In the genomic region with DNA sequence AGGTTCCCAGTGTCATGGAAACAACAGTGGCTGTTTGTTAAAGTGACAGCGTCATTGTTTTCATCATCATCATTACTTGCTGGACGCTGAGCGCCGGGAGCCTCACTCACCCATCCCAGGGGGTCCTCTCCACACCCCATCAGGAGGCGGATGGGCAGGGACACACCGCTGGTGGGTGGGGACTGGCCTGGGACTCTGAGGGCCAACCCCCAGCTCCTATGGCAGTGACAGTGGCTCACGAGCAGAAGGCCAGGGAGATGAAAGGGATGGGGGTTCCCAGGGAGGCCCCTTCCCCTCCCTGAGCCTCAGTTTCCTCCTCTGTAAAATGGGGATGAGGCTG, we compare ENCODE assay signal across 22 cellular contexts.
"Had no signal": no experiment of that assay in that cellular context is flagged by ENCODE, and none has a peak within 500 bp of the region (broad histone marks: within the 10 kb centered on the region; RNA-seq: fewer than 3 reads in every experiment).

No MANE protein-coding gene starts in this region.

- H3K9ac ChIP-seq: parathyroid adenoma had no signal

- H3K27ac ChIP-seq: dorsolateral prefrontal cortex, epithelial cell of prostate, gastrocnemius medialis, lower lobe of right lung, neutrophil, parathyroid adenoma, prostate gland, right atrium auricular region, sigmoid colon, stomach, thyroid gland had no signal

- H3K36me3 ChIP-seq: gastrocnemius medialis, lower lobe of right lung, neutrophil, prostate gland, right atrium auricular region, sigmoid colon, stomach, thyroid gland had no signal

- H3K27me3 ChIP-seq: right atrium auricular region, thyroid gland had no signal

- H2AFZ ChIP-seq: parathyroid adenoma had no signal

- H3K9me3 Mint-ChIP-seq: naive thymus-derived CD8-positive, alpha-beta T cell; nephron progenitor cell; type B pancreatic cell had no signal

- H3K4me3 ChIP-seq: dorsolateral prefrontal cortex, gastrocnemius medialis, lower lobe of right lung, prostate gland, right atrium auricular region, sigmoid colon, stomach, thyroid gland had no signal

- H3K4me1 ChIP-seq: gastrocnemius medialis, parathyroid adenoma, prostate gland had no signal

- H3K9me3 ChIP-seq: gastrocnemius medialis, lower lobe of right lung, neutrophil, prostate gland, right atrium auricular region, sigmoid colon, stomach, thyroid gland had no signal

- H3K27ac Mint-ChIP-seq: nephron progenitor cell had no signal

- H3K4me3 Mint-ChIP-seq: naive thymus-derived CD8-positive, alpha-beta T cell; nephron progenitor cell; type B pancreatic cell had no signal

- H3K79me2 ChIP-seq: parathyroid adenoma had no signal

- DNase-seq: dorsolateral prefrontal cortex; effector CD4-positive, alpha-beta T cell; foreskin fibroblast; gastrocnemius medialis; head of caudate nucleus; left ventricle myocardium superior; naive thymus-derived CD8-positive, alpha-beta T cell; nephron progenitor cell; sigmoid colon; stimulated activated CD4-positive, alpha-beta T cell treated with anti-CD3 and anti-CD28 coated beads, Interleukin-15, amount 100 ng/mL, for 24 hours; stimulated activated CD4-positive, alpha-beta T cell treated with anti-CD3 and anti-CD28 coated beads, Interleukin-2, amount 100 ng/mL, for 48 hours; stimulated activated CD8-positive, alpha-beta memory T cell treated with anti-CD3 and anti-CD28 coated beads, Interleukin-4, amount 100 ng/mL, for 48 hours; stimulated activated naive CD4-positive, alpha-beta T cell; stomach; thyroid gland had no signal

- H3K36me3 Mint-ChIP-seq: naive thymus-derived CD8-positive, alpha-beta T cell; type B pancreatic cell had no signal
